8 cellular contexts compared by ENCODE assay signal in the genomic region with DNA sequence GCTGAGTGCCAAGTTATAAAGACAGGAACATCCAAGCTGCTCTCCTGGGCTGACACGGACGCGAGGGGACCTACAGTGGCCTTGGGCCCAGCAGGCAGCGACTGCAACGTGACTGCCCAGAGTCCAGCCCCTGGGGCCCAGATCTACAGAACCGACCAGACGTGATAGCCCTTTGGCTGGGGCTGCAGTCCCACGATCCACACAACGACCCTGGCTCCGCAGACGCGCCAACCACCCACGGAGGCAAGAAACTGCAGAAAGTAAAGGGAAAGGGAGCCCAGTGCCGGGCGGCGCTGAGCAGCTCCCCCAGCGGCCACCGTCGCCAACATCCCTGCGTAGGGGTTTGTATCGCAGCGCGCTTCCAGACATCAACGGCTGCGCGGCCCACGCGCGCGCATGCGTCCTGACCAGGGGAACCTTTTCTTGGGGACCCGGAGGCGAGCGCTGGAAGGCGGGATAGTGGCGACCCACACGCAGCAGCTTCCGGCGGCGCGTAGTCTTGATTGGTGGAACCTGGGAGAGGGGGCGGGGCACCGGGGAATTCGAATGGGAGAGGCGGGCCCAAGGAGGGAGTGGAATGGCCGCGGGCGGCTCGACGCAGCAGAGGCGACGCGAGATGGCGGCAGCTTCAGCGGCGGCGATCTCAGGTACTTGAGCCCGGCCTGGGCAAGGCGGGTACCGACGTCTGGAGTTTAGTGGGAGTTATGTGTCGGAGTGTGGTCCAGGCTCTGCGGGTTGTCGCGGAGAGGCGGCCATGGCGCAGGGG. TPM values are rescaled to one million over a fixed set of nuclear protein-coding genes. Genes with fewer than 3 reads are reported as not detected.
DNase-seq lines count a peak whose midpoint lies in the region; ATAC-seq and TF ChIP-seq lines count a peak whose summit lies in the region.

Gene KIF22, plus strand, starts transcription at position 569 of the 766 bp plus-strand sequence. Its CDS starts 9 bp downstream, at position 578.

- peaks cover 17% of the 10 kb centered on the region for H3K36me3 Mint-ChIP-seq in WTC11

- peak; percentile 87 for TF ChIP-seq POLR2A in GM18951 (IDR thresholded peaks at IDR 0.05; ENCODE audit: extremely low read depth, insufficient read depth, insufficient read length)

- H3K27ac Mint-ChIP-seq in WTC11 = peak within 1 kb of the TSS; percentile 97

- peaks cover 25% of the 10 kb centered on the region for H3K4me1 Mint-ChIP-seq in WTC11

- in situ Hi-C loops in GM18951 (cut with MboI; ENCODE audit: low sequenced_read_pairs, unreplicated experiment) = no loop called here

- CTCF ChIA-PET in WTC11 (lab: Charles Lee) = interaction anchor here (0.5 to 2.7 kb wide), 35 partner anchors 12 to 1698 kb away, joined by 3 to 28 read pairs (median 5); partner anchors contain the start of genes ASPHD1, CDIPT, MAZ and PAGR1

- H3K4me3 Mint-ChIP-seq in WTC11 = peak within 1 kb of the TSS; percentile 98

- POLR2A ChIA-PET in WTC11 (lab: Charles Lee) = interaction anchor here (0.6 to 1.6 kb wide), 11 partner anchors 12 to 241 kb away, joined by 3 to 6 read pairs (median 4); partner anchors contain the start of genes MAZ and SPN

- peaks cover 19% of the 10 kb centered on the region for H3K27me3 Mint-ChIP-seq in WTC11 (ENCODE audit: low read depth)

- ATAC-seq in HG03196 (IDR thresholded peaks at IDR 0.05; ENCODE audit: unreplicated experiment) (peak; percentile 92), WTC11 (peak; percentile 96)

- H3K4me3 ChIP-seq in cardiac fibroblast (replicated peaks in 1 of 2; ENCODE audit: low read depth in 2 of 2, low read length in 2 of 2) = peak within 1 kb of the TSS; percentile 96 to 97

- peak; percentile 73 for TF ChIP-seq CTCF in AG09319 (IDR thresholded peaks at IDR 0.05; ENCODE audit: low read depth, low read length)
- no peak for TF ChIP-seq CTCF in WTC11 (IDR thresholded peaks at IDR 0.05)
- TF ChIP-seq CTCF in cardiac fibroblast (IDR thresholded peaks at IDR 0.05; ENCODE audit: low read depth, low read length) = peak; percentile 73

- H3K9me3 Mint-ChIP-seq in WTC11 = no peaks in the 10 kb centered on the region

- peak; percentile 98 for DNase-seq in AG09319 (ENCODE audit: extremely low read depth, low read depth)
- peak; percentile 98 for DNase-seq in NCI-H226
- DNase-seq in WTC11 (ENCODE audit: low spot score) = peak; percentile 100
- DNase-seq in cardiac fibroblast (ENCODE audit: low read depth in 2 of 2) = peak; percentile 99
- peak; percentile 99 for DNase-seq in iPS-NIHi7 (ENCODE audit: extremely low spot score)
- DNase-seq in smooth muscle cell of the brain vasculature (ENCODE audit: low read depth, low spot score) = peak; percentile 99

TF ChIP-seq in WTC11, 78 proteins besides CTCF, POLR2A, EP300 and RAD21 (continues in another document):
- TF ChIP-seq CBFB (CRISPR knock-in tag; IDR thresholded peaks at IDR 0.05; ENCODE audit: low read depth) (peak; percentile 81; the same call in 1 of the 2 replicates), CREB1 (CRISPR knock-in tag; IDR thresholded peaks at IDR 0.05) (0 out of 2 replicates have a peak, but pooled peaks have one; percentile 48), IRF1 (CRISPR knock-in tag; IDR thresholded peaks at IDR 0.05) (0 out of 2 replicates have a peak, but pooled peaks have one; percentile 50), GTF2I (CRISPR knock-in tag; conservative IDR thresholded peaks at IDR 0.05) (no peak), JUN (CRISPR knock-in tag; IDR thresholded peaks at IDR 0.05) (no peak), CREM (CRISPR knock-in tag; IDR thresholded peaks at IDR 0.05) (peak; percentile 83; the same call in 1 of the 2 replicates), GABPB1 (CRISPR knock-in tag; IDR thresholded peaks at IDR 0.05) (peak; percentile 90), NFE2L1 (CRISPR knock-in tag; IDR thresholded peaks at IDR 0.05) (no peak; the same call in 1 of the 2 replicates), MAX (CRISPR knock-in tag; IDR thresholded peaks at IDR 0.05) (peak; percentile 87), ZNF138 (CRISPR knock-in tag; conservative IDR thresholded peaks at IDR 0.05) (no peak), TEAD1 (CRISPR knock-in tag; IDR thresholded peaks at IDR 0.05) (no peak)
- TF ChIP-seq, protein P1, sequence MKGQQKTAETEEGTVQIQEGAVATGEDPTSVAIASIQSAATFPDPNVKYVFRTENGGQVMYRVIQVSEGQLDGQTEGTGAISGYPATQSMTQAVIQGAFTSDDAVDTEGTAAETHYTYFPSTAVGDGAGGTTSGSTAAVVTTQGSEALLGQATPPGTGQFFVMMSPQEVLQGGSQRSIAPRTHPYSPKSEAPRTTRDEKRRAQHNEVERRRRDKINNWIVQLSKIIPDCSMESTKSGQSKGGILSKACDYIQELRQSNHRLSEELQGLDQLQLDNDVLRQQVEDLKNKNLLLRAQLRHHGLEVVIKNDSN (CRISPR knock-in tag; IDR thresholded peaks at IDR 0.05) = peak; percentile 43
- TF ChIP-seq, protein P2, sequence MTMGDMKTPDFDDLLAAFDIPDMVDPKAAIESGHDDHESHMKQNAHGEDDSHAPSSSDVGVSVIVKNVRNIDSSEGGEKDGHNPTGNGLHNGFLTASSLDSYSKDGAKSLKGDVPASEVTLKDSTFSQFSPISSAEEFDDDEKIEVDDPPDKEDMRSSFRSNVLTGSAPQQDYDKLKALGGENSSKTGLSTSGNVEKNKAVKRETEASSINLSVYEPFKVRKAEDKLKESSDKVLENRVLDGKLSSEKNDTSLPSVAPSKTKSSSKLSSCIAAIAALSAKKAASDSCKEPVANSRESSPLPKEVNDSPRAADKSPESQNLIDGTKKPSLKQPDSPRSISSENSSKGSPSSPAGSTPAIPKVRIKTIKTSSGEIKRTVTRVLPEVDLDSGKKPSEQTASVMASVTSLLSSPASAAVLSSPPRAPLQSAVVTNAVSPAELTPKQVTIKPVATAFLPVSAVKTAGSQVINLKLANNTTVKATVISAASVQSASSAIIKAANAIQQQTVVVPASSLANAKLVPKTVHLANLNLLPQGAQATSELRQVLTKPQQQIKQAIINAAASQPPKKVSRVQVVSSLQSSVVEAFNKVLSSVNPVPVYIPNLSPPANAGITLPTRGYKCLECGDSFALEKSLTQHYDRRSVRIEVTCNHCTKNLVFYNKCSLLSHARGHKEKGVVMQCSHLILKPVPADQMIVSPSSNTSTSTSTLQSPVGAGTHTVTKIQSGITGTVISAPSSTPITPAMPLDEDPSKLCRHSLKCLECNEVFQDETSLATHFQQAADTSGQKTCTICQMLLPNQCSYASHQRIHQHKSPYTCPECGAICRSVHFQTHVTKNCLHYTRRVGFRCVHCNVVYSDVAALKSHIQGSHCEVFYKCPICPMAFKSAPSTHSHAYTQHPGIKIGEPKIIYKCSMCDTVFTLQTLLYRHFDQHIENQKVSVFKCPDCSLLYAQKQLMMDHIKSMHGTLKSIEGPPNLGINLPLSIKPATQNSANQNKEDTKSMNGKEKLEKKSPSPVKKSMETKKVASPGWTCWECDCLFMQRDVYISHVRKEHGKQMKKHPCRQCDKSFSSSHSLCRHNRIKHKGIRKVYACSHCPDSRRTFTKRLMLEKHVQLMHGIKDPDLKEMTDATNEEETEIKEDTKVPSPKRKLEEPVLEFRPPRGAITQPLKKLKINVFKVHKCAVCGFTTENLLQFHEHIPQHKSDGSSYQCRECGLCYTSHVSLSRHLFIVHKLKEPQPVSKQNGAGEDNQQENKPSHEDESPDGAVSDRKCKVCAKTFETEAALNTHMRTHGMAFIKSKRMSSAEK (CRISPR knock-in tag; IDR thresholded peaks at IDR 0.05; ENCODE audit: borderline replicate concordance) = no peak
- TF ChIP-seq, protein P3, sequence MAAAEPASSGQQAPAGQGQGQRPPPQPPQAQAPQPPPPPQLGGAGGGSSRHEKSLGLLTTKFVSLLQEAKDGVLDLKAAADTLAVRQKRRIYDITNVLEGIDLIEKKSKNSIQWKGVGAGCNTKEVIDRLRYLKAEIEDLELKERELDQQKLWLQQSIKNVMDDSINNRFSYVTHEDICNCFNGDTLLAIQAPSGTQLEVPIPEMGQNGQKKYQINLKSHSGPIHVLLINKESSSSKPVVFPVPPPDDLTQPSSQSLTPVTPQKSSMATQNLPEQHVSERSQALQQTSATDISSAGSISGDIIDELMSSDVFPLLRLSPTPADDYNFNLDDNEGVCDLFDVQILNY (CRISPR knock-in tag; IDR thresholded peaks at IDR 0.05) = peak; percentile 64; the same call in 1 of the 2 replicates
- TF ChIP-seq, protein P4, sequence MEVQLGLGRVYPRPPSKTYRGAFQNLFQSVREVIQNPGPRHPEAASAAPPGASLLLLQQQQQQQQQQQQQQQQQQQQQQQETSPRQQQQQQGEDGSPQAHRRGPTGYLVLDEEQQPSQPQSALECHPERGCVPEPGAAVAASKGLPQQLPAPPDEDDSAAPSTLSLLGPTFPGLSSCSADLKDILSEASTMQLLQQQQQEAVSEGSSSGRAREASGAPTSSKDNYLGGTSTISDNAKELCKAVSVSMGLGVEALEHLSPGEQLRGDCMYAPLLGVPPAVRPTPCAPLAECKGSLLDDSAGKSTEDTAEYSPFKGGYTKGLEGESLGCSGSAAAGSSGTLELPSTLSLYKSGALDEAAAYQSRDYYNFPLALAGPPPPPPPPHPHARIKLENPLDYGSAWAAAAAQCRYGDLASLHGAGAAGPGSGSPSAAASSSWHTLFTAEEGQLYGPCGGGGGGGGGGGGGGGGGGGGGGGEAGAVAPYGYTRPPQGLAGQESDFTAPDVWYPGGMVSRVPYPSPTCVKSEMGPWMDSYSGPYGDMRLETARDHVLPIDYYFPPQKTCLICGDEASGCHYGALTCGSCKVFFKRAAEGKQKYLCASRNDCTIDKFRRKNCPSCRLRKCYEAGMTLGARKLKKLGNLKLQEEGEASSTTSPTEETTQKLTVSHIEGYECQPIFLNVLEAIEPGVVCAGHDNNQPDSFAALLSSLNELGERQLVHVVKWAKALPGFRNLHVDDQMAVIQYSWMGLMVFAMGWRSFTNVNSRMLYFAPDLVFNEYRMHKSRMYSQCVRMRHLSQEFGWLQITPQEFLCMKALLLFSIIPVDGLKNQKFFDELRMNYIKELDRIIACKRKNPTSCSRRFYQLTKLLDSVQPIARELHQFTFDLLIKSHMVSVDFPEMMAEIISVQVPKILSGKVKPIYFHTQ (CRISPR knock-in tag; IDR thresholded peaks at IDR 0.05) = no peak

RNA-seq across cellular contexts. Expression of gene KIF22, which starts in this region (rescaled TPM):
- 165 to 182 TPM (median 175 TPM) in 3 replicates for total RNA-seq in WTC11 (2021)

Comparison
In these comparisons a context has a peak if more than half of its experiments do, and no peak if none do; other contexts are left out.
1. Peak in every context shown above with its lines: DNase-seq, ATAC-seq and H3K4me3 ChIP-seq.